In the genomic region with DNA sequence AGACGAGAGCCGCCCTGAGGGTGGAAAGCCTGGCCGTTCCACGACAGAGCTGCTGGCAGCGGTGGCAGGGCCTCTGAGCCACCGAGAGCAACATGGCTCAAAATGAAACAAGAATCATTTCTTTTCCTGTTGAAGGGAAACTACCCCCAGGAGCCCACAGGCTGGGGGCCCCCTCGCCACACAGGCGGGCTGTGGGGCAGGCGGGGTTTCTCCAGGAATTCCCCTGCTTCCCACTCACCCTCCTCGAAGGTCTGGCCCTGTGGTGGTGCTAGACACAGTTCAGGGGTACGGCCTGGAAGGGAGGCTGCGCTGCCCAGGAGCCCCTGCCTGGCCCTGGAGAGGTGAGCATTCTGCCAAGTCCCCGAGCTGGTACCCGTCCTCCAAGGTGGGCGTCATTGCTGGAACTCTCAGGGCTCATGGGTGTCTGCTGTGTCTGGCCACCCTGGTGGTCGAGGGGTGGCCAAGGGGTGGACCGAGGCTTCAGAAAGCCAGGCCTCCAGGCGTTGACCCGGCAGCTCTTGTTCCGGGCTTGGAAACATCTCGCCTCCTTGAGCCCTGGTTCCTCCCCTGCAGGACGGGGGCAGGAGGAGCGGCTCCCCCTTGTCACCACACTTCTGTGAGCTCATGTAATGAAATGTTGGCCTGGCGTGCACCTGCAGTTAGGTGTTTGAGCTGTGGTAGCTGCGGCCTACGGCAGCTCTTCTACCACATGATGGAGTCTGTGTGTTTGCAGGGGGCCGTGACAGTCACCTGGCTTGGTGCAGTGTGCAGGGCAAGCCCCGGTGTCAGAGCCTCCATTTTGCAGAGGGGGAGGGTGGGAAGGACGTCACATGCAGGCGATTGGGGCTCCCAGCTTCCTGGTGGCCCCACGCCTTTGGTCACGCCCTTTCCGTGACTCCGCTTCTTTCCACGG, we compare ENCODE assay signal across 8 cellular contexts.
A peak's percentile ranks its signal among the peaks of the same experiment; 100 is the strongest.
DNase-seq lines count a peak whose midpoint lies in the region; ATAC-seq and TF ChIP-seq lines count a peak whose summit lies in the region.

No MANE protein-coding gene starts in this region.

- ATAC-seq in HG03196 (IDR thresholded peaks at IDR 0.05; ENCODE audit: unreplicated experiment): peak; percentile 41

- DNase-seq in activated T-cell treated with anti-CD3 and anti-CD28 coated beads, Interleukin-2, amount 50 U/mL, for 1 hour: peak; percentile 68
- DNase-seq in stimulated activated CD4-positive, alpha-beta T cell treated with anti-CD3 and anti-CD28 coated beads, Interleukin-12 subunit alpha, Interleukin-12 subunit beta, amount 100 ng/mL, for 24 hours (ENCODE audit: low read depth in 2 of 2): peak; percentile 66 to 74
- DNase-seq in C1 segment of cervical spinal cord (lab: John Stamatoyannopoulos, UW) (no peak), NCI-H187 treated with DMSO at 0.1 percent for 48 hours (lab: John Stamatoyannopoulos, UW) (no peak), GOT3 (lab: John Stamatoyannopoulos, UW) (no peak), DMS 273 (lab: John Stamatoyannopoulos, UW; ENCODE audit: unreplicated experiment) (no peak)

- peak; percentile 79 for TF ChIP-seq POLR2A in GM19193 (IDR thresholded peaks at IDR 0.05; ENCODE audit: extremely low read depth, insufficient read depth, insufficient read length)

Comparison
In these comparisons a context has a peak if more than half of its experiments do, and no peak if none do; other contexts are left out.
1. DNase-seq: peak in activated T-cell treated with anti-CD3 and anti-CD28 coated beads, Interleukin-2, amount 50 U/mL, for 1 hour (single experiment) and stimulated activated CD4-positive, alpha-beta T cell treated with anti-CD3 and anti-CD28 coated beads, Interleukin-12 subunit alpha, Interleukin-12 subunit beta, amount 100 ng/mL, for 24 hours (2 of 2); none in C1 segment of cervical spinal cord (0 of 14), NCI-H187 treated with DMSO at 0.1 percent for 48 hours (single experiment), GOT3 (single experiment) and DMS 273 (single experiment).